In genomic region chr11:8911040-8911823, GRCh38 we compare ENCODE assay signal across 1 cellular context.
TF ChIP-seq lines count a peak whose summit lies in the region.

TSS of gene AKIP1 (plus strand) at chr11:8911189. CDS start at chr11:8911450, 261 bp downstream.

TF ChIP-seq in GM12878, 131 proteins besides CTCF, POLR2A, EP300 and RAD21 (continued from another document and continues in another):
- TF ChIP-seq NKRF (conservative IDR thresholded peaks at IDR 0.05) (peak; percentile 70; the same call in 1 of the 2 replicates), PRDM15 (CRISPR knock-in tag; IDR thresholded peaks at IDR 0.05) (no peak), NFXL1 (IDR thresholded peaks at IDR 0.05; ENCODE audit: borderline replicate concordance) (no peak), NBN (IDR thresholded peaks at IDR 0.05) (0 out of 2 replicates have a peak, but pooled peaks have one; percentile 15), FOXK2 (IDR thresholded peaks at IDR 0.05) (no peak), ASH2L (IDR thresholded peaks at IDR 0.05; ENCODE audit: borderline replicate concordance, low read depth) (no peak), NR2C2 (IDR thresholded peaks at IDR 0.05; ENCODE audit: borderline replicate concordance, control insufficient read depth, insufficient read length, low read depth) (no peak), CHD4 (IDR thresholded peaks at IDR 0.05) (no peak), POU2F2 (IDR thresholded peaks at IDR 0.05; ENCODE audit: borderline replicate concordance, low read depth, low read length) (0 out of 3 replicates have a peak, but pooled peaks have one; percentile 8), MYB (IDR thresholded peaks at IDR 0.05; ENCODE audit: borderline replicate concordance, low read depth, low read length) (no peak), IRF4 (IDR thresholded peaks at IDR 0.05; ENCODE audit: low read depth, low read length) (no peak), NFYA (IDR thresholded peaks at IDR 0.05; ENCODE audit: borderline replicate concordance, low read depth, low read length) (no peak), IRF5 (IDR thresholded peaks at IDR 0.05; ENCODE audit: borderline replicate concordance) (no peak), GATAD2B (conservative IDR thresholded peaks at IDR 0.05; ENCODE audit: low read depth) (peak; percentile 65), CHD1 (IDR thresholded peaks at IDR 0.05; ENCODE audit: low read depth, low read length) (no peak), LARP7 (IDR thresholded peaks at IDR 0.05) (peak; percentile 67; the same call in 1 of the 2 replicates), SIN3A (IDR thresholded peaks at IDR 0.05; ENCODE audit: low read depth, low read length) (0 out of 2 replicates have a peak, but pooled peaks have one; percentile 13), MEF2A (IDR thresholded peaks at IDR 0.05; ENCODE audit: insufficient read depth, low read depth, low read length) (no peak), ZNF207 (IDR thresholded peaks at IDR 0.05; ENCODE audit: borderline replicate concordance) (peak; percentile 25; the same call in 1 of the 2 replicates), ZNF622 (IDR thresholded peaks at IDR 0.05) (no peak), TBL1XR1 (IDR thresholded peaks at IDR 0.05; ENCODE audit: low read depth, low read length) (no peak), TCF3 (IDR thresholded peaks at IDR 0.05; ENCODE audit: borderline replicate concordance, insufficient read depth, low read depth, low read length) (no peak), YBX1 (IDR thresholded peaks at IDR 0.05) (no peak), HDGF (IDR thresholded peaks at IDR 0.05) (0 out of 2 replicates have a peak, but pooled peaks have one; percentile 34), RELB (IDR thresholded peaks at IDR 0.05; ENCODE audit: low read depth) (peak; percentile 65)
- TF ChIP-seq, protein P1, sequence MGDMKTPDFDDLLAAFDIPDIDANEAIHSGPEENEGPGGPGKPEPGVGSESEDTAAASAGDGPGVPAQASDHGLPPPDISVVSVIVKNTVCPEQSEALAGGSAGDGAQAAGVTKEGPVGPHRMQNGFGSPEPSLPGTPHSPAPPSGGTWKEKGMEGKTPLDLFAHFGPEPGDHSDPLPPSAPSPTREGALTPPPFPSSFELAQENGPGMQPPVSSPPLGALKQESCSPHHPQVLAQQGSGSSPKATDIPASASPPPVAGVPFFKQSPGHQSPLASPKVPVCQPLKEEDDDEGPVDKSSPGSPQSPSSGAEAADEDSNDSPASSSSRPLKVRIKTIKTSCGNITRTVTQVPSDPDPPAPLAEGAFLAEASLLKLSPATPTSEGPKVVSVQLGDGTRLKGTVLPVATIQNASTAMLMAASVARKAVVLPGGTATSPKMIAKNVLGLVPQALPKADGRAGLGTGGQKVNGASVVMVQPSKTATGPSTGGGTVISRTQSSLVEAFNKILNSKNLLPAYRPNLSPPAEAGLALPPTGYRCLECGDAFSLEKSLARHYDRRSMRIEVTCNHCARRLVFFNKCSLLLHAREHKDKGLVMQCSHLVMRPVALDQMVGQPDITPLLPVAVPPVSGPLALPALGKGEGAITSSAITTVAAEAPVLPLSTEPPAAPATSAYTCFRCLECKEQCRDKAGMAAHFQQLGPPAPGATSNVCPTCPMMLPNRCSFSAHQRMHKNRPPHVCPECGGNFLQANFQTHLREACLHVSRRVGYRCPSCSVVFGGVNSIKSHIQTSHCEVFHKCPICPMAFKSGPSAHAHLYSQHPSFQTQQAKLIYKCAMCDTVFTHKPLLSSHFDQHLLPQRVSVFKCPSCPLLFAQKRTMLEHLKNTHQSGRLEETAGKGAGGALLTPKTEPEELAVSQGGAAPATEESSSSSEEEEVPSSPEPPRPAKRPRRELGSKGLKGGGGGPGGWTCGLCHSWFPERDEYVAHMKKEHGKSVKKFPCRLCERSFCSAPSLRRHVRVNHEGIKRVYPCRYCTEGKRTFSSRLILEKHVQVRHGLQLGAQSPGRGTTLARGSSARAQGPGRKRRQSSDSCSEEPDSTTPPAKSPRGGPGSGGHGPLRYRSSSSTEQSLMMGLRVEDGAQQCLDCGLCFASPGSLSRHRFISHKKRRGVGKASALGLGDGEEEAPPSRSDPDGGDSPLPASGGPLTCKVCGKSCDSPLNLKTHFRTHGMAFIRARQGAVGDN (IDR thresholded peaks at IDR 0.05), result no peak
- TF ChIP-seq, protein P2, sequence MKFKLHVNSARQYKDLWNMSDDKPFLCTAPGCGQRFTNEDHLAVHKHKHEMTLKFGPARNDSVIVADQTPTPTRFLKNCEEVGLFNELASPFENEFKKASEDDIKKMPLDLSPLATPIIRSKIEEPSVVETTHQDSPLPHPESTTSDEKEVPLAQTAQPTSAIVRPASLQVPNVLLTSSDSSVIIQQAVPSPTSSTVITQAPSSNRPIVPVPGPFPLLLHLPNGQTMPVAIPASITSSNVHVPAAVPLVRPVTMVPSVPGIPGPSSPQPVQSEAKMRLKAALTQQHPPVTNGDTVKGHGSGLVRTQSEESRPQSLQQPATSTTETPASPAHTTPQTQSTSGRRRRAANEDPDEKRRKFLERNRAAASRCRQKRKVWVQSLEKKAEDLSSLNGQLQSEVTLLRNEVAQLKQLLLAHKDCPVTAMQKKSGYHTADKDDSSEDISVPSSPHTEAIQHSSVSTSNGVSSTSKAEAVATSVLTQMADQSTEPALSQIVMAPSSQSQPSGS (IDR thresholded peaks at IDR 0.05; ENCODE audit: low read length), result no peak
- TF ChIP-seq, protein P3, sequence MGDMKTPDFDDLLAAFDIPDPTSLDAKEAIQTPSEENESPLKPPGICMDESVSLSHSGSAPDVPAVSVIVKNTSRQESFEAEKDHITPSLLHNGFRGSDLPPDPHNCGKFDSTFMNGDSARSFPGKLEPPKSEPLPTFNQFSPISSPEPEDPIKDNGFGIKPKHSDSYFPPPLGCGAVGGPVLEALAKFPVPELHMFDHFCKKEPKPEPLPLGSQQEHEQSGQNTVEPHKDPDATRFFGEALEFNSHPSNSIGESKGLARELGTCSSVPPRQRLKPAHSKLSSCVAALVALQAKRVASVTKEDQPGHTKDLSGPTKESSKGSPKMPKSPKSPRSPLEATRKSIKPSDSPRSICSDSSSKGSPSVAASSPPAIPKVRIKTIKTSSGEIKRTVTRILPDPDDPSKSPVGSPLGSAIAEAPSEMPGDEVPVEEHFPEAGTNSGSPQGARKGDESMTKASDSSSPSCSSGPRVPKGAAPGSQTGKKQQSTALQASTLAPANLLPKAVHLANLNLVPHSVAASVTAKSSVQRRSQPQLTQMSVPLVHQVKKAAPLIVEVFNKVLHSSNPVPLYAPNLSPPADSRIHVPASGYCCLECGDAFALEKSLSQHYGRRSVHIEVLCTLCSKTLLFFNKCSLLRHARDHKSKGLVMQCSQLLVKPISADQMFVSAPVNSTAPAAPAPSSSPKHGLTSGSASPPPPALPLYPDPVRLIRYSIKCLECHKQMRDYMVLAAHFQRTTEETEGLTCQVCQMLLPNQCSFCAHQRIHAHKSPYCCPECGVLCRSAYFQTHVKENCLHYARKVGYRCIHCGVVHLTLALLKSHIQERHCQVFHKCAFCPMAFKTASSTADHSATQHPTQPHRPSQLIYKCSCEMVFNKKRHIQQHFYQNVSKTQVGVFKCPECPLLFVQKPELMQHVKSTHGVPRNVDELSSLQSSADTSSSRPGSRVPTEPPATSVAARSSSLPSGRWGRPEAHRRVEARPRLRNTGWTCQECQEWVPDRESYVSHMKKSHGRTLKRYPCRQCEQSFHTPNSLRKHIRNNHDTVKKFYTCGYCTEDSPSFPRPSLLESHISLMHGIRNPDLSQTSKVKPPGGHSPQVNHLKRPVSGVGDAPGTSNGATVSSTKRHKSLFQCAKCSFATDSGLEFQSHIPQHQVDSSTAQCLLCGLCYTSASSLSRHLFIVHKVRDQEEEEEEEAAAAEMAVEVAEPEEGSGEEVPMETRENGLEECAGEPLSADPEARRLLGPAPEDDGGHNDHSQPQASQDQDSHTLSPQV (IDR thresholded peaks at IDR 0.05), result no peak
- TF ChIP-seq, protein P4, sequence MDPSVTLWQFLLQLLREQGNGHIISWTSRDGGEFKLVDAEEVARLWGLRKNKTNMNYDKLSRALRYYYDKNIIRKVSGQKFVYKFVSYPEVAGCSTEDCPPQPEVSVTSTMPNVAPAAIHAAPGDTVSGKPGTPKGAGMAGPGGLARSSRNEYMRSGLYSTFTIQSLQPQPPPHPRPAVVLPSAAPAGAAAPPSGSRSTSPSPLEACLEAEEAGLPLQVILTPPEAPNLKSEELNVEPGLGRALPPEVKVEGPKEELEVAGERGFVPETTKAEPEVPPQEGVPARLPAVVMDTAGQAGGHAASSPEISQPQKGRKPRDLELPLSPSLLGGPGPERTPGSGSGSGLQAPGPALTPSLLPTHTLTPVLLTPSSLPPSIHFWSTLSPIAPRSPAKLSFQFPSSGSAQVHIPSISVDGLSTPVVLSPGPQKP (IDR thresholded peaks at IDR 0.05; ENCODE audit: low read depth, low read length), result no peak
- TF ChIP-seq, protein P5, sequence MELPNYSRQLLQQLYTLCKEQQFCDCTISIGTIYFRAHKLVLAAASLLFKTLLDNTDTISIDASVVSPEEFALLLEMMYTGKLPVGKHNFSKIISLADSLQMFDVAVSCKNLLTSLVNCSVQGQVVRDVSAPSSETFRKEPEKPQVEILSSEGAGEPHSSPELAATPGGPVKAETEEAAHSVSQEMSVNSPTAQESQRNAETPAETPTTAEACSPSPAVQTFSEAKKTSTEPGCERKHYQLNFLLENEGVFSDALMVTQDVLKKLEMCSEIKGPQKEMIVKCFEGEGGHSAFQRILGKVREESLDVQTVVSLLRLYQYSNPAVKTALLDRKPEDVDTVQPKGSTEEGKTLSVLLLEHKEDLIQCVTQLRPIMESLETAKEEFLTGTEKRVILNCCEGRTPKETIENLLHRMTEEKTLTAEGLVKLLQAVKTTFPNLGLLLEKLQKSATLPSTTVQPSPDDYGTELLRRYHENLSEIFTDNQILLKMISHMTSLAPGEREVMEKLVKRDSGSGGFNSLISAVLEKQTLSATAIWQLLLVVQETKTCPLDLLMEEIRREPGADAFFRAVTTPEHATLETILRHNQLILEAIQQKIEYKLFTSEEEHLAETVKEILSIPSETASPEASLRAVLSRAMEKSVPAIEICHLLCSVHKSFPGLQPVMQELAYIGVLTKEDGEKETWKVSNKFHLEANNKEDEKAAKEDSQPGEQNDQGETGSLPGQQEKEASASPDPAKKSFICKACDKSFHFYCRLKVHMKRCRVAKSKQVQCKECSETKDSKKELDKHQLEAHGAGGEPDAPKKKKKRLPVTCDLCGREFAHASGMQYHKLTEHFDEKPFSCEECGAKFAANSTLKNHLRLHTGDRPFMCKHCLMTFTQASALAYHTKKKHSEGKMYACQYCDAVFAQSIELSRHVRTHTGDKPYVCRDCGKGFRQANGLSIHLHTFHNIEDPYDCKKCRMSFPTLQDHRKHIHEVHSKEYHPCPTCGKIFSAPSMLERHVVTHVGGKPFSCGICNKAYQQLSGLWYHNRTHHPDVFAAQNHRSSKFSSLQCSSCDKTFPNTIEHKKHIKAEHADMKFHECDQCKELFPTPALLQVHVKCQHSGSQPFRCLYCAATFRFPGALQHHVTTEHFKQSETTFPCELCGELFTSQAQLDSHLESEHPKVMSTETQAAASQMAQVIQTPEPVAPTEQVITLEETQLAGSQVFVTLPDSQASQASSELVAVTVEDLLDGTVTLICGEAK (IDR thresholded peaks at IDR 0.05; ENCODE audit: borderline replicate concordance), result no peak
